In genomic region chr14:39268393-39268792, GRCh38 we compare ENCODE assay signal across 8 cellular contexts. TPM values are rescaled to one million over a fixed set of nuclear protein-coding genes. Genes with fewer than 3 reads are reported as not detected.
DNase-seq lines count a peak whose midpoint lies in the region; ATAC-seq and TF ChIP-seq lines count a peak whose summit lies in the region.

No MANE protein-coding gene starts in this region.

- H3K9me3 ChIP-seq in thymus (ENCODE audit: control insufficient read depth): peaks cover 1% of the 10 kb centered on the region

- H3K27me3 ChIP-seq in thymus (ENCODE audit: control insufficient read depth, insufficient read depth): no peaks in the 10 kb centered on the region

- peak overlapping the region; percentile 10 for H3K4me3 ChIP-seq in thymus (ENCODE audit: low read length)

- no peaks in the 10 kb centered on the region for H3K27me3 Mint-ChIP-seq in activated CD8-positive, alpha-beta T cell treated with anti-CD3 and anti-CD28 coated beads, Interleukin-2, amount 10 ng/mL, durations not matched to agents 7 days and 5 days (ENCODE audit: low read depth)
- H3K27me3 Mint-ChIP-seq in immature natural killer cell (ENCODE audit: low read depth in 3 of 3): peaks cover 6 to 13% (median 9%) of the 10 kb centered on the region in 3 donors

- CTCF ChIA-PET in activated CD8-positive, alpha-beta T cell treated with anti-CD3 and anti-CD28 coated beads, Interleukin-2, amount 10 ng/mL, durations not matched to agents 7 days and 5 days (lab: Charles Lee): interaction anchor here (1.0 to 1.4 kb wide), 4 partner anchors 100 to 167 kb away, joined by 3 to 6 read pairs (median 3); partner anchors contain the start of gene GEMIN2

- no peaks in the 10 kb centered on the region for H3K36me3 ChIP-seq in thymus (ENCODE audit: control insufficient read depth, insufficient read depth)

- POLR2A ChIA-PET in activated CD8-positive, alpha-beta T cell treated with anti-CD3 and anti-CD28 coated beads, Interleukin-2, amount 10 ng/mL, durations not matched to agents 7 days and 5 days (lab: Charles Lee): interaction anchor here (0.7 to 4.1 kb wide), 7 partner anchors 36 to 165 kb away, joined by 3 to 44 read pairs (median 6); partner anchors contain the start of genes FBXO33, GEMIN2, PNN and SEC23A

- peak; percentile 31 for ATAC-seq in activated CD8-positive, alpha-beta T cell treated with anti-CD3 and anti-CD28 coated beads, Interleukin-2, amount 10 ng/mL, durations not matched to agents 7 days and 5 days

- H3K27ac ChIP-seq in thymus (ENCODE audit: low read depth): no peak overlapping the region

- peaks cover 23% of the 10 kb centered on the region for H3K9me3 Mint-ChIP-seq in activated CD8-positive, alpha-beta T cell treated with anti-CD3 and anti-CD28 coated beads, Interleukin-2, amount 10 ng/mL, durations not matched to agents 7 days and 5 days (ENCODE audit: insufficient read depth)
- no peaks in the 10 kb centered on the region for H3K9me3 Mint-ChIP-seq in immature natural killer cell

- H3K4me1 ChIP-seq in thymus (ENCODE audit: control insufficient read depth, insufficient read depth, low read length): peaks cover 5% of the 10 kb centered on the region

- peak overlapping the region; percentile 93 for H3K4me3 Mint-ChIP-seq in activated CD8-positive, alpha-beta T cell treated with anti-CD3 and anti-CD28 coated beads, Interleukin-2, amount 10 ng/mL, durations not matched to agents 7 days and 5 days
- peak overlapping the region; percentile 77 to 95 (median 85) for H3K4me3 Mint-ChIP-seq in immature natural killer cell

- WGBS in thymus: under 1% methylated on average over 2 of the region's 2 CpGs

- H3K36me3 Mint-ChIP-seq in activated CD8-positive, alpha-beta T cell treated with anti-CD3 and anti-CD28 coated beads, Interleukin-2, amount 10 ng/mL, durations not matched to agents 7 days and 5 days (ENCODE audit: low read depth): peaks cover 40% of the 10 kb centered on the region
- no peaks in the 10 kb centered on the region for H3K36me3 Mint-ChIP-seq in immature natural killer cell

- DNase-seq in COLO668 (lab: John Stamatoyannopoulos, UW; ENCODE audit: unreplicated experiment) (peak; percentile 7), Kasumi-1 (lab: John Stamatoyannopoulos, UW) (peak; percentile 28 to 42), immature natural killer cell (peak; percentile 15 to 19 (median 17)), GM20000 (ENCODE audit: low spot score) (no peak), COLO829 (ENCODE audit: low spot score) (no peak), islet precursor cell (no peak)
- no peak for DNase-seq in activated CD8-positive, alpha-beta T cell treated with anti-CD3 and anti-CD28 coated beads, Interleukin-2, amount 10 ng/mL, durations not matched to agents 7 days and 5 days

- TF ChIP-seq CTCF in GM20000 (IDR thresholded peaks at IDR 0.05; ENCODE audit: extremely low read depth, missing control alignments): no peak

- peak overlapping the region; percentile 97 for H3K27ac Mint-ChIP-seq in activated CD8-positive, alpha-beta T cell treated with anti-CD3 and anti-CD28 coated beads, Interleukin-2, amount 10 ng/mL, durations not matched to agents 7 days and 5 days
- H3K27ac Mint-ChIP-seq in immature natural killer cell: peak overlapping the region; percentile 64 to 99 (median 92)

- H3K4me1 Mint-ChIP-seq in activated CD8-positive, alpha-beta T cell treated with anti-CD3 and anti-CD28 coated beads, Interleukin-2, amount 10 ng/mL, durations not matched to agents 7 days and 5 days (ENCODE audit: low read depth): peaks cover 62% of the 10 kb centered on the region
- peaks cover 74 to 78% of the 10 kb centered on the region in 2 donors for H3K4me1 Mint-ChIP-seq in immature natural killer cell

RNA-seq across cellular contexts. Expression of gene MIA2, which starts 34.7 kb away (rescaled TPM):
- 10 to 100 TPM; 18.6 to 21.2 TPM for total RNA-seq in activated CD8-positive, alpha-beta T cell treated with anti-CD3 and anti-CD28 coated beads, Interleukin-2, amount 10 ng/mL, durations not matched to agents 7 days and 5 days
- polyA plus RNA-seq in immature natural killer cell (10 to 100 TPM; 14.1 to 38.6 (median 27.6) TPM), thymus (41.2 TPM)

Comparison
In these comparisons a context has a peak if more than half of its experiments do, and no peak if none do; other contexts are left out.
1. DNase-seq: peak in COLO668 (single experiment), Kasumi-1 (2 of 2) and immature natural killer cell (3 of 3); none in activated CD8-positive, alpha-beta T cell treated with anti-CD3 and anti-CD28 coated beads, Interleukin-2, amount 10 ng/mL, durations not matched to agents 7 days and 5 days (single experiment), GM20000 (single experiment), COLO829 (single experiment) and islet precursor cell (single experiment).